1 cellular context compared by ENCODE assay signal in genomic region chr10:36581237-36581636, GRCh38.
"Had no signal": no experiment of that assay in that cellular context is flagged by ENCODE, and none has a peak within 500 bp of the region (broad histone marks: within the 10 kb centered on the region; RNA-seq: fewer than 3 reads in every experiment).

No MANE protein-coding gene starts in this region.

- H3K4me3 ChIP-seq: MG63 had no signal

- H3K9me3 ChIP-seq: MG63 had no signal

- H3K36me3 ChIP-seq: MG63 had no signal
